16 cellular contexts compared by ENCODE assay signal in the genomic region with DNA sequence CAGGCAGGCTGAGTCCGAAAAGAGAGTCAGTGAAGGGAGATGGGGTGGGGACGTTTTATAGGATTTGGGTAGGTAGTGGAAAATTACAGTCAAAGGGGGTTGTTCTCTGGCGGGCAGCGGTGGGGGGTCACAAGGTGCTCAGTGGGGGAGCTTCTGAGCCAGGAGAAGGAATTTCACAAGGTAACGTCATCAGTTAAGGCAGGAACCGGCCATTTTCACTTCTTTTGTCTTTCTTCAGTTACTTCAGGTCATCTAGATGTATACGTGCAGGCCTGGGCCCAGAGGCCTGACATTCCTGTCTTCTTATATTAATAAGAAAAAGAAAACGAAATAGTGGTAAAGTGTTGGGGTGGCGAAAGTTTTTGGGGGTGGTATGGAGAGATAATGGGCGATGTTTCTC. TPM values are rescaled to one million over a fixed set of nuclear protein-coding genes. Genes with fewer than 3 reads are reported as not detected.
DNase-seq lines count a peak whose midpoint lies in the region; ATAC-seq and TF ChIP-seq lines count a peak whose summit lies in the region.
"Not testable (repeated sequence)": the region's sequence is repeated elsewhere in the genome, so short reads cannot be mapped to it uniquely, and the experiment has no call there.
"Had no signal": no experiment of that assay in that cellular context is flagged by ENCODE, and none has a peak within 500 bp of the region (broad histone marks: within the 10 kb centered on the region; RNA-seq: fewer than 3 reads in every experiment).

No MANE protein-coding gene starts in this region.

- not testable (repeated sequence) for H2AK5ac ChIP-seq in H9 (ENCODE audit: insufficient read length, low read length)

- H3K4me3 ChIP-seq in HUES6 (ENCODE audit: low read depth, low read length): peak overlapping the region; percentile 65
- H3K4me3 ChIP-seq in endodermal cell (ENCODE audit: low read length); neural progenitor cell: not testable (repeated sequence)
- peak overlapping the region; percentile 30 for H3K4me3 ChIP-seq in iPS-15b (ENCODE audit: low read depth, low read length)
- peak overlapping the region; percentile 68; the same call in 1 of the 2 replicates for H3K4me3 ChIP-seq in iPS-20b (ENCODE audit: low read length)

- peaks cover 13% of the 10 kb centered on the region for H3F3A ChIP-seq in neural progenitor cell (ENCODE audit: low read depth)

- not testable (repeated sequence) for H3T11ph ChIP-seq in H9 (ENCODE audit: low read length)

- H3K18ac ChIP-seq in H9 (ENCODE audit: insufficient read length, low read depth, low read length): not testable (repeated sequence)

- H3K27me3 ChIP-seq in H9 (ENCODE audit: insufficient read depth, low read length); HUES6 (ENCODE audit: control insufficient read depth, insufficient read depth, low read length); endodermal cell (ENCODE audit: control insufficient read depth, insufficient read depth, low read length, poor library complexity, severe bottlenecking); iPS-15b (ENCODE audit: control insufficient read depth, insufficient read depth, low read length); iPS-20b (ENCODE audit: insufficient read depth, low read length); neural progenitor cell: not testable (repeated sequence)

- not testable (repeated sequence) for H3K9ac ChIP-seq in H9 (ENCODE audit: extremely low read depth, insufficient read length, low read length); endodermal cell (ENCODE audit: extremely low read depth, low read length, poor library complexity, severe bottlenecking); neural progenitor cell
- H3K9ac ChIP-seq in HUES6 (ENCODE audit: low read length) (peak overlapping the region; percentile 96), iPS-15b (ENCODE audit: low read depth, low read length) (peak overlapping the region; percentile 57), iPS-20b (ENCODE audit: low read depth, low read length) (peak overlapping the region; percentile 62; the same call in 1 of the 2 replicates)

- H2BK20ac ChIP-seq in H9 (ENCODE audit: low read depth, low read length, poor library complexity, severe bottlenecking): not testable (repeated sequence)

- H3K23ac ChIP-seq in H9 (ENCODE audit: insufficient read length, low read depth, low read length): not testable (repeated sequence)

- peaks cover 18% of the 10 kb centered on the region; the same call in 1 of the 2 replicates for H3K79me2 ChIP-seq in H9 (ENCODE audit: insufficient read depth, low read length)
- not testable (repeated sequence) for H3K79me2 ChIP-seq in neural progenitor cell (ENCODE audit: low read depth)

- not testable (repeated sequence) for H2BK5ac ChIP-seq in H9 (ENCODE audit: insufficient read length, low read length)

- H3K36me3 ChIP-seq in HUES6 (ENCODE audit: control insufficient read depth, insufficient read depth, low read length) (peaks cover 29% of the 10 kb centered on the region; the same call in 1 of the 2 replicates), iPS-20b (ENCODE audit: insufficient read depth, low read depth, low read length) (peaks cover 32% of the 10 kb centered on the region; the same call in 1 of the 2 replicates)
- H3K36me3 ChIP-seq in endodermal cell (ENCODE audit: control insufficient read depth, insufficient read depth, low read length); iPS-15b (ENCODE audit: control insufficient read depth, insufficient read depth, low read length); neural progenitor cell: not testable (repeated sequence)

- not testable (repeated sequence) for H3K4me1 ChIP-seq in H9 (ENCODE audit: insufficient read depth, low read length); endodermal cell (ENCODE audit: control insufficient read depth, insufficient read depth, low read length)
- H3K4me1 ChIP-seq in HUES6 (ENCODE audit: control insufficient read depth, insufficient read depth, low read length) (peaks cover 19% of the 10 kb centered on the region), iPS-15b (ENCODE audit: control insufficient read depth, insufficient read depth, low read length) (peaks cover 11% of the 10 kb centered on the region), iPS-20b (ENCODE audit: insufficient read depth, low read length) (peaks cover 11% of the 10 kb centered on the region; the same call in 1 of the 2 replicates), neural progenitor cell (peaks cover 28% of the 10 kb centered on the region)

- POLR2A ChIA-PET in WTC11 (lab: Charles Lee): not testable (repeated sequence)

- not testable (repeated sequence) for H3K79me1 ChIP-seq in H9 (ENCODE audit: insufficient read depth, low read depth, low read length, poor library complexity, severe bottlenecking)

- not testable (repeated sequence) for H3K9me3 ChIP-seq in H9 (ENCODE audit: control insufficient read depth, low read depth, low read length); endodermal cell (ENCODE audit: control insufficient read depth, low read length); iPS-15b (ENCODE audit: control insufficient read depth, insufficient read depth, low read length); iPS-20b (ENCODE audit: insufficient read depth, low read depth, low read length); neural progenitor cell (ENCODE audit: low read depth)
- H3K9me3 ChIP-seq in HUES6 (ENCODE audit: control insufficient read depth, insufficient read depth, low read depth, low read length): peaks cover 13% of the 10 kb centered on the region

- not testable (repeated sequence) for H2BK15ac ChIP-seq in H9 (ENCODE audit: low read depth, low read length)

- not testable (repeated sequence) for H4K20me1 ChIP-seq in H9 (ENCODE audit: control insufficient read depth, insufficient read depth, insufficient read length); neural progenitor cell (ENCODE audit: low read depth)

- not testable (repeated sequence) for H3K36me3 Mint-ChIP-seq in H9 (ENCODE audit: insufficient read depth in 1 of 3, low read depth in 3 of 3); neural progenitor cell
- peaks cover 16% of the 10 kb centered on the region for H3K36me3 Mint-ChIP-seq in WTC11
- peaks cover 19% of the 10 kb centered on the region for H3K36me3 Mint-ChIP-seq in endodermal cell (ENCODE audit: low read depth)

- H4K8ac ChIP-seq in H9 (replicated peaks; ENCODE audit: insufficient read length, low read depth, low read length): not testable (repeated sequence)

- H2BK12ac ChIP-seq in H9 (ENCODE audit: insufficient read length, low read depth, low read length): not testable (repeated sequence)

- H3K4me3 Mint-ChIP-seq in H9, WTC11, endodermal cell, neural progenitor cell: not testable (repeated sequence)

- H4K91ac ChIP-seq in H9 (ENCODE audit: insufficient read length, low read depth, low read length): not testable (repeated sequence)

- CTCF ChIA-PET in WTC11 (lab: Charles Lee): not testable (repeated sequence)

- H3K27me3 Mint-ChIP-seq in H9 (ENCODE audit: low read depth); WTC11 (ENCODE audit: low read depth); endodermal cell (ENCODE audit: insufficient read depth); neural progenitor cell (ENCODE audit: insufficient read depth, low read depth): not testable (repeated sequence)

- not testable (repeated sequence) for H3K27ac Mint-ChIP-seq in H9, WTC11, endodermal cell, neural progenitor cell

- not testable (repeated sequence) for H3K4ac ChIP-seq in H9 (ENCODE audit: low read depth, low read length)

- TF ChIP-seq CTCF in H9 (conservative IDR thresholded peaks at IDR 0.05); WTC11 (IDR thresholded peaks at IDR 0.05); endodermal cell (conservative IDR thresholded peaks at IDR 0.05); neural progenitor cell (IDR thresholded peaks at IDR 0.05): not testable (repeated sequence)

- H3K9me3 Mint-ChIP-seq in H9, endodermal cell: not testable (repeated sequence)
- H3K9me3 Mint-ChIP-seq in WTC11 (peaks cover 11% of the 10 kb centered on the region), neural progenitor cell (peaks cover 10% of the 10 kb centered on the region)

- H2AFZ ChIP-seq in H9 (ENCODE audit: low read length): not testable (repeated sequence)
- peak overlapping the region; percentile 50 for H2AFZ ChIP-seq in neural progenitor cell (replicated peaks)

- not testable (repeated sequence) for H3K23me2 ChIP-seq in H9 (ENCODE audit: insufficient read length, low read depth, low read length, poor library complexity, severe bottlenecking)

- not testable (repeated sequence) for H4K5ac ChIP-seq in H9 (ENCODE audit: insufficient read length, low read depth, low read length)

- peak overlapping the region; percentile 55 for H2BK120ac ChIP-seq in H9 (ENCODE audit: low read depth, low read length, poor library complexity, severe bottlenecking)

- H3K14ac ChIP-seq in H9 (ENCODE audit: insufficient read depth, low read length): not testable (repeated sequence)

- H3K4me2 ChIP-seq in H9 (ENCODE audit: insufficient read depth, insufficient read length, low read length) (peak overlapping the region; percentile 18), neural progenitor cell (peak overlapping the region; percentile 31)

- peak overlapping the region; percentile 43 for H3K27ac ChIP-seq in H9 (ENCODE audit: insufficient read length, low read depth, low read length)
- peak overlapping the region; percentile 78; the same call in 1 of the 2 replicates for H3K27ac ChIP-seq in HUES6 (ENCODE audit: low read depth, low read length)
- H3K27ac ChIP-seq in endodermal cell (ENCODE audit: low read depth, low read length); iPS-20b (ENCODE audit: low read length); neural progenitor cell: not testable (repeated sequence)

- not testable (repeated sequence) for ATAC-seq in WTC11

- WGBS in H9 (ENCODE audit: extremely low coverage, insufficient read length, low lambda C conversion rate): no CpG with 5 or more reads among the region's 10 CpGs
- 50 to 58% methylated on average over 2 to 8 of the region's 10 CpGs for WGBS in endodermal cell (ENCODE audit: insufficient coverage in 1 of 2, insufficient read length in 1 of 2), 2 experiments

- DNase-seq in H9; neural progenitor cell (ENCODE audit: low spot score): not testable (repeated sequence)
- peak; percentile 68 for DNase-seq in WTC11 (ENCODE audit: low spot score)
- DNase-seq in endodermal cell: peak; percentile 70

- H3K4me1 Mint-ChIP-seq in H9: peaks cover 6 to 11% of the 10 kb centered on the region in 2 experiments
- H3K4me1 Mint-ChIP-seq in WTC11, endodermal cell, neural progenitor cell: not testable (repeated sequence)

- not testable (repeated sequence) for H3K56ac ChIP-seq in H9 (ENCODE audit: insufficient read length, low read depth, low read length)

RNA-seq across cellular contexts. Expression of a gene that starts 14.7 kb away (rescaled TPM):
- total RNA-seq in H9 (2021): 20.1 and 21.8 TPM in 2 replicates
- 9.8 to 10.1 TPM (median 10.1 TPM) in 3 replicates for total RNA-seq in WTC11 (2021)
- total RNA-seq in endodermal cell: 10 to 100 TPM in 1 of 2 donors, 1 to 10 TPM in 1; 9.5 to 11.9 TPM
- polyA plus RNA-seq in endodermal cell (2013, experiment 1 of 2): 0.50 TPM
- 0.17 TPM for polyA plus RNA-seq in endodermal cell (2013, experiment 2 of 2)
- 0.39 TPM in 1 of 2 replicates, not detected in the other for total RNA-seq in neural progenitor cell (ENCODE audit: low replicate concordance)
- total RNA-seq: A673, Daoy, G401, GM12878 had no signal
- polyA plus RNA-seq: CD14-positive monocyte; CD4-positive, alpha-beta memory T cell; CD8-positive, alpha-beta memory T cell had no signal

RNA-seq across cellular contexts. Expression of a gene that starts 24.0 kb away (rescaled TPM):
- total RNA-seq in H9 (2021) (0.50 and 0.97 TPM in 2 replicates), WTC11 (2021) (1.6 to 1.9 TPM (median 1.6 TPM) in 3 replicates), endodermal cell (not detected), neural progenitor cell (ENCODE audit: low replicate concordance) (not detected in 2 replicates)
- polyA plus RNA-seq in endodermal cell (2013, experiment 1 of 2): 0.25 TPM
- not detected for polyA plus RNA-seq in endodermal cell (2013, experiment 2 of 2)
- total RNA-seq: CD4-positive, alpha-beta memory T cell; CD4-positive, CD25-positive, alpha-beta regulatory T cell; CD8-positive, alpha-beta memory T cell; Daoy; G401; GM12878 had no signal
- polyA plus RNA-seq: AG04450; CD14-positive monocyte; CD4-positive, alpha-beta memory T cell; CD4-positive, CD25-positive, alpha-beta regulatory T cell; CD8-positive, alpha-beta memory T cell; GM12878 had no signal

RNA-seq across cellular contexts. Expression of a gene that starts 50.7 kb away (rescaled TPM):
- total RNA-seq in H9 (2021) (1.0 and 1.6 TPM in 2 replicates), WTC11 (2021) (2.0 to 3.1 TPM (median 2.2 TPM) in 3 replicates), endodermal cell (1 to 10 TPM; 2.0 to 2.1 TPM), neural progenitor cell (ENCODE audit: low replicate concordance) (0.37 and 1.3 TPM in 2 replicates)
- polyA plus RNA-seq in endodermal cell (2013, experiment 1 of 2): 2.2 TPM
- 1.6 TPM for polyA plus RNA-seq in endodermal cell (2013, experiment 2 of 2)
